Comparison of ENCODE assay signal across 1 cellular context in genomic region chr6:44257007-44257752, GRCh38.
TF ChIP-seq lines count a peak whose summit lies in the region.

TSS of gene SLC35B2 (minus strand) at chr6:44257528. CDS start at chr6:44257410, 118 bp downstream.

TF ChIP-seq in GM12878, 131 proteins besides CTCF, POLR2A, EP300 and RAD21 (continued from another document and continues in another):
- TF ChIP-seq CEBPZ (IDR thresholded peaks at IDR 0.05; ENCODE audit: low read depth, low read length) = no peak
- TF ChIP-seq IKZF2 (IDR thresholded peaks at IDR 0.05) = no peak
- peak; percentile 63 for TF ChIP-seq RELA (IDR thresholded peaks at IDR 0.05; ENCODE audit: borderline replicate concordance, partially characterized antibody)
- peak; percentile 62; the same call in 1 of the 2 replicates for TF ChIP-seq TARDBP (IDR thresholded peaks at IDR 0.05; ENCODE audit: borderline replicate concordance)
- peak; percentile 45 for TF ChIP-seq TCF12 (IDR thresholded peaks at IDR 0.05; ENCODE audit: low read depth, low read length)
- peak; percentile 98 for TF ChIP-seq RAD51 (IDR thresholded peaks at IDR 0.05)
- 0 out of 4 replicates have a peak, but pooled peaks of 1 of the 2 experiments have one; percentile 27 for TF ChIP-seq ETV6 (conservative IDR thresholded peaks at IDR 0.05 in 1 of 2, IDR thresholded peaks at IDR 0.05 in 1 of 2; ENCODE audit: borderline replicate concordance in 1 of 2, low read depth in 1 of 2)
- TF ChIP-seq MYB (IDR thresholded peaks at IDR 0.05; ENCODE audit: borderline replicate concordance, low read depth, low read length) = no peak
- peak; percentile 49; the same call in 1 of the 2 replicates for TF ChIP-seq HDGF (IDR thresholded peaks at IDR 0.05)
- no peak for TF ChIP-seq IRF3 (IDR thresholded peaks at IDR 0.05)
- TF ChIP-seq MEF2B (IDR thresholded peaks at IDR 0.05; ENCODE audit: partially characterized antibody, poor library complexity, severe bottlenecking) = peak; percentile 76
- peak; percentile 63; the same call in 1 of the 2 replicates for TF ChIP-seq ZBED1 (IDR thresholded peaks at IDR 0.05; ENCODE audit: borderline replicate concordance)
- peak; percentile 93 for TF ChIP-seq BCL3 (IDR thresholded peaks at IDR 0.05; ENCODE audit: borderline replicate concordance, insufficient read depth, low read depth, low read length, poor library complexity, severe bottlenecking)
- no peak for TF ChIP-seq MEF2A (IDR thresholded peaks at IDR 0.05; ENCODE audit: insufficient read depth, low read depth, low read length)
- no peak for TF ChIP-seq NFYA (IDR thresholded peaks at IDR 0.05; ENCODE audit: borderline replicate concordance, low read depth, low read length)
- no peak for TF ChIP-seq ZBTB40 (IDR thresholded peaks at IDR 0.05; ENCODE audit: borderline replicate concordance)
- TF ChIP-seq STAT1 (conservative IDR thresholded peaks at IDR 0.05) = no peak
- TF ChIP-seq CUX1 (IDR thresholded peaks at IDR 0.05; ENCODE audit: insufficient replicate concordance, low read depth, low read length) = no peak
- TF ChIP-seq ZBTB4 (CRISPR knock-in tag; IDR thresholded peaks at IDR 0.05) = peak; percentile 73
- TF ChIP-seq ASH2L (IDR thresholded peaks at IDR 0.05; ENCODE audit: borderline replicate concordance, low read depth) = no peak
- TF ChIP-seq KDM1A (IDR thresholded peaks at IDR 0.05; ENCODE audit: borderline replicate concordance) = no peak
- TF ChIP-seq SMAD1 (IDR thresholded peaks at IDR 0.05; ENCODE audit: low read depth, partially characterized antibody) = no peak
- TF ChIP-seq TCF7 (IDR thresholded peaks at IDR 0.05; ENCODE audit: borderline replicate concordance) = no peak
- TF ChIP-seq RB1 (IDR thresholded peaks at IDR 0.05; ENCODE audit: borderline replicate concordance) = peak; percentile 51; the same call in 1 of the 2 replicates
- TF ChIP-seq PBX3 (IDR thresholded peaks at IDR 0.05; ENCODE audit: insufficient replicate concordance, low read depth, low read length) = peak; percentile 33
- 0 out of 2 replicates have a peak, but pooled peaks have one; percentile 11 for TF ChIP-seq PAX5 (IDR thresholded peaks at IDR 0.05; ENCODE audit: borderline replicate concordance, low read depth, low read length)
- TF ChIP-seq SMC3 (IDR thresholded peaks at IDR 0.05; ENCODE audit: borderline replicate concordance, low read length) = no peak; the same call in 1 of the 2 replicates
- peak; percentile 34; the same call in 1 of the 2 replicates for TF ChIP-seq ZBTB11 (CRISPR knock-in tag; IDR thresholded peaks at IDR 0.05)
